Comparison of ENCODE assay signal across 1 cellular context in the genomic region with DNA sequence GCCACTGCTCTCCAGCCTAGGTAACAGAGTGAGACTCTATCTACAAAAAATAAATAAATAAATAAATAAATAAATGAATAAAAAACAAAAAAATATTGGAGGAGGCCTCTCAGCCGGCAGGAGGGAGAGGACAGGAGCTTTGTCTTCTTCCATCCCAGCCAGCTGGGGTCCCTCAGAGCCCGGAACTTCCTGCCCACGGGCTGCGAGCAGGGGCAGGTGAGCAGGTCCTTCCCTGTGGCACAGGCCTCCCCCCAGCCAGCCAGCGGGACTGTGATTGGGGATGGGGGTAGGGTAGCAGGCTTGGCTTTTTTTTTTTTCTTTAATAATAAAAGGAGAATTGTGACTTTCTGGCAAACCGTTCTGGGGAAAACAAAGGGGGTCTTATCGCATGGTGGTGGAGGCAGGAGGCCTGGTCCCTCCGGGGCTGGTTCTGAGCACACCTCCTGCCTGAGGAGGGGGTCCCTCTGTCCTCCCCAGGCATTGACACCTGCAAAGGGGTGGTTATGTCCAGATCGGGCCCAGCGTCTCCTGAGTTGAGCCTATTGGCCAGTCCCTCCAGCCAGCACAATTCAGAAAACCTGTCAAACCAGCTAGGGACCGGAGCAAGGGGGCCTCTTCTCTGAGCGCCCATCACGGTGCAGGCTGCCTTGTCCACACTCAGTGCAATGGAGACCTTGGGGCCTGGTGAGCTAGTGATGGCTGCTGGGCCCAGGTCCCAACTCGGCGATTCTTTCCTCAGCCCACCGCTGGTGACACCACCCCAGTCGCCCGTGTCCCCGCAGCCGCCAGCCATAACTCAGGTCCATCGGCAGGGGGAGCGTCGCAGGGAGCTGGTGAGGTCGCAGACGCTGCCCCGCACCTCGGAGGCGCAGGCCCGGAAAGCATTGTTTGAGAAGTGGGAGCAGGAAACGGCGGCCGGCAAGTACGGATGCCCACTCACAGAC.
TF ChIP-seq lines count a peak whose summit lies in the region.

No MANE protein-coding gene starts in this region.

TF ChIP-seq in SK-N-SH, 30 proteins besides CTCF, POLR2A, EP300 and RAD21 (continued from another document):
- TF ChIP-seq, protein P1, sequence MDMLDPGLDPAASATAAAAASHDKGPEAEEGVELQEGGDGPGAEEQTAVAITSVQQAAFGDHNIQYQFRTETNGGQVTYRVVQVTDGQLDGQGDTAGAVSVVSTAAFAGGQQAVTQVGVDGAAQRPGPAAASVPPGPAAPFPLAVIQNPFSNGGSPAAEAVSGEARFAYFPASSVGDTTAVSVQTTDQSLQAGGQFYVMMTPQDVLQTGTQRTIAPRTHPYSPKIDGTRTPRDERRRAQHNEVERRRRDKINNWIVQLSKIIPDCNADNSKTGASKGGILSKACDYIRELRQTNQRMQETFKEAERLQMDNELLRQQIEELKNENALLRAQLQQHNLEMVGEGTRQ (IDR thresholded peaks at IDR 0.05; ENCODE audit: borderline replicate concordance, low read depth, low read length) = no peak
- TF ChIP-seq SMC3 (IDR thresholded peaks at IDR 0.05; ENCODE audit: low read depth, low read length) (no peak), MEF2A (IDR thresholded peaks at IDR 0.05; ENCODE audit: borderline replicate concordance, low read depth) (no peak), ZBTB33 (IDR thresholded peaks at IDR 0.05; ENCODE audit: borderline replicate concordance, low read depth) (no peak)
- TF ChIP-seq, protein P2, sequence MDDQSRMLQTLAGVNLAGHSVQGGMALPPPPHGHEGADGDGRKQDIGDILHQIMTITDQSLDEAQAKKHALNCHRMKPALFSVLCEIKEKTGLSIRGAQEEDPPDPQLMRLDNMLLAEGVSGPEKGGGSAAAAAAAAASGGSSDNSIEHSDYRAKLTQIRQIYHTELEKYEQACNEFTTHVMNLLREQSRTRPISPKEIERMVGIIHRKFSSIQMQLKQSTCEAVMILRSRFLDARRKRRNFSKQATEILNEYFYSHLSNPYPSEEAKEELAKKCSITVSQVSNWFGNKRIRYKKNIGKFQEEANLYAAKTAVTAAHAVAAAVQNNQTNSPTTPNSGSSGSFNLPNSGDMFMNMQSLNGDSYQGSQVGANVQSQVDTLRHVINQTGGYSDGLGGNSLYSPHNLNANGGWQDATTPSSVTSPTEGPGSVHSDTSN (IDR thresholded peaks at IDR 0.05) = no peak
